ENCODE assay signal across 7 cellular contexts in genomic region chr5:149961186-149961685, GRCh38. TPM values are rescaled to one million over a fixed set of nuclear protein-coding genes. Genes with fewer than 3 reads are reported as not detected.
DNase-seq lines count a peak whose midpoint lies in the region; ATAC-seq and TF ChIP-seq lines count a peak whose summit lies in the region.

No MANE protein-coding gene starts in this region.

- no peak overlapping the region for H3T11ph ChIP-seq in H9 (ENCODE audit: low read length)

- H3K4me1 ChIP-seq in H9 (ENCODE audit: insufficient read depth, low read length) = peaks cover 2% of the 10 kb centered on the region; the same call in 1 of the 2 replicates
- no peaks in the 10 kb centered on the region for H3K4me1 ChIP-seq in right cardiac atrium (ENCODE audit: control insufficient read depth, insufficient read depth, low read length)
- H3K4me1 ChIP-seq in skeletal muscle tissue (ENCODE audit: control insufficient read depth in 3 of 3, insufficient read depth in 3 of 3, low read length in 3 of 3) = peaks cover 12 to 13% (median 13%) of the 10 kb centered on the region in 3 donors

- H3K27me3 ChIP-seq in H9 (ENCODE audit: insufficient read depth, low read length) = no peaks in the 10 kb centered on the region; the same call in 1 of the 2 replicates
- H3K27me3 ChIP-seq in right cardiac atrium (ENCODE audit: control insufficient read depth, insufficient read depth) = no peaks in the 10 kb centered on the region
- no peaks in the 10 kb centered on the region for H3K27me3 ChIP-seq in skeletal muscle tissue (ENCODE audit: control insufficient read depth in 3 of 3, insufficient read depth in 3 of 3, low read length in 3 of 3)

- H4K91ac ChIP-seq in H9 (ENCODE audit: insufficient read length, low read depth, low read length) = no peak overlapping the region

- H2BK12ac ChIP-seq in H9 (ENCODE audit: insufficient read length, low read depth, low read length) = no peak overlapping the region

- no peak overlapping the region for H2BK120ac ChIP-seq in H9 (ENCODE audit: low read depth, low read length, poor library complexity, severe bottlenecking)

- no peaks in the 10 kb centered on the region for H3K36me3 ChIP-seq in skeletal muscle tissue (ENCODE audit: control insufficient read depth in 3 of 3, insufficient read depth in 3 of 3, low read length in 3 of 3)

- no peaks in the 10 kb centered on the region for H3K9me3 Mint-ChIP-seq in H9
- H3K9me3 Mint-ChIP-seq in T-helper 2 cell treated with Interferon-gamma antibody and Interleukin-4, amounts not matched to agents 5 μg/mL and 100 μg/mL, for 36 hours = no peaks in the 10 kb centered on the region

- peak overlapping the region; percentile 85 to 95 for H3K4me3 Mint-ChIP-seq in H9
- peak overlapping the region; percentile 88 for H3K4me3 Mint-ChIP-seq in T-helper 2 cell treated with Interferon-gamma antibody and Interleukin-4, amounts not matched to agents 5 μg/mL and 100 μg/mL, for 36 hours

- no peak overlapping the region for H3K14ac ChIP-seq in H9 (ENCODE audit: insufficient read depth, low read length)

- H3K9me3 ChIP-seq in H9 (ENCODE audit: control insufficient read depth, low read depth, low read length) (no peaks in the 10 kb centered on the region), right cardiac atrium (ENCODE audit: control insufficient read depth, low read length) (no peaks in the 10 kb centered on the region), skeletal muscle tissue (ENCODE audit: control insufficient read depth in 3 of 3, low read length in 3 of 3) (no peaks in the 10 kb centered on the region)

- no peak overlapping the region for H3K9ac ChIP-seq in H9 (ENCODE audit: extremely low read depth, insufficient read length, low read length)
- peak overlapping the region; percentile 70 to 84 (median 79) for H3K9ac ChIP-seq in skeletal muscle tissue (ENCODE audit: low read depth in 1 of 3, low read length in 3 of 3)

- peak overlapping the region; percentile 58 for H3K4me2 ChIP-seq in H9 (ENCODE audit: insufficient read depth, insufficient read length, low read length)

- H3K18ac ChIP-seq in H9 (ENCODE audit: insufficient read length, low read depth, low read length) = no peak overlapping the region

- intact Hi-C loops in right cardiac atrium (cut with DNase I) = loop anchor here in 1 of 4 donors (10.0 kb wide), 1 partner anchor 126 kb away; no protein-coding TSS in a partner anchor

- H2AK5ac ChIP-seq in H9 (ENCODE audit: insufficient read length, low read length) = no peak overlapping the region

- H3K23me2 ChIP-seq in H9 (ENCODE audit: insufficient read length, low read depth, low read length, poor library complexity, severe bottlenecking) = peaks cover 5% of the 10 kb centered on the region

- H3K4me3 ChIP-seq in right cardiac atrium (ENCODE audit: low read length) (peak overlapping the region; percentile 41), skeletal muscle tissue (ENCODE audit: low read length in 3 of 3) (peak overlapping the region; percentile 75 to 83 (median 76))

- no peak overlapping the region for H3K56ac ChIP-seq in H9 (ENCODE audit: insufficient read length, low read depth, low read length)

- H3K27ac Mint-ChIP-seq in H9 = no peak overlapping the region
- peak overlapping the region; percentile 6 for H3K27ac Mint-ChIP-seq in T-helper 2 cell treated with Interferon-gamma antibody and Interleukin-4, amounts not matched to agents 5 μg/mL and 100 μg/mL, for 36 hours

- H2AFZ ChIP-seq in H9 (ENCODE audit: low read length) = no peak overlapping the region

- no peak overlapping the region for H3K4ac ChIP-seq in H9 (ENCODE audit: low read depth, low read length)

- no peak overlapping the region for H4K5ac ChIP-seq in H9 (ENCODE audit: insufficient read length, low read depth, low read length)

- no peak overlapping the region for H4K8ac ChIP-seq in H9 (replicated peaks; ENCODE audit: insufficient read length, low read depth, low read length)

- ATAC-seq in right cardiac atrium (no peak), HG02642 (IDR thresholded peaks at IDR 0.05; ENCODE audit: poor library complexity, unreplicated experiment) (no peak), omental fat pad (ENCODE audit: low FRiP score) (no peak)

- no peaks in the 10 kb centered on the region for H4K20me1 ChIP-seq in H9 (ENCODE audit: control insufficient read depth, insufficient read depth, insufficient read length)

- H2BK15ac ChIP-seq in H9 (ENCODE audit: low read depth, low read length) = no peak overlapping the region

- no CpG with 5 or more reads among the region's 23 CpGs for WGBS in H9 (ENCODE audit: extremely low coverage, insufficient read length, low lambda C conversion rate)
- WGBS in right cardiac atrium = 14% methylated on average over 23 of the region's 23 CpGs

- H3K23ac ChIP-seq in H9 (ENCODE audit: insufficient read length, low read depth, low read length) = no peak overlapping the region

- peaks cover 13 to 16% of the 10 kb centered on the region in 2 experiments for H3K4me1 Mint-ChIP-seq in H9
- peaks cover 21% of the 10 kb centered on the region for H3K4me1 Mint-ChIP-seq in T-helper 2 cell treated with Interferon-gamma antibody and Interleukin-4, amounts not matched to agents 5 μg/mL and 100 μg/mL, for 36 hours (ENCODE audit: low read depth)

- DNase-seq in H9 (no peak), right cardiac atrium (no peak), omental fat pad (ENCODE audit: low spot score) (no peak), SIG-M5 treated with dmso at 0.1 percent for 504 hours (lab: John Stamatoyannopoulos, UW; ENCODE audit: unreplicated experiment) (no peak)
- no peak for DNase-seq in T-helper 2 cell treated with Interferon-gamma antibody and Interleukin-4, amounts not matched to agents 5 μg/mL and 100 μg/mL, for 36 hours (ENCODE audit: low spot score)

- no peak overlapping the region for H3K27ac ChIP-seq in H9 (ENCODE audit: insufficient read length, low read depth, low read length)
- H3K27ac ChIP-seq in right cardiac atrium (ENCODE audit: low read length) = no peak overlapping the region
- peak overlapping the region; percentile 88 for H3K27ac ChIP-seq in skeletal muscle tissue (ENCODE audit: low read depth, low read length)

- peaks cover 0 to 2% (median 0%) of the 10 kb centered on the region in 3 experiments; a peak in 1 of 7 replicates for H3K36me3 Mint-ChIP-seq in H9 (ENCODE audit: insufficient read depth in 1 of 3, low read depth in 3 of 3)
- H3K36me3 Mint-ChIP-seq in T-helper 2 cell treated with Interferon-gamma antibody and Interleukin-4, amounts not matched to agents 5 μg/mL and 100 μg/mL, for 36 hours (ENCODE audit: low read depth) = no peaks in the 10 kb centered on the region

- no peak overlapping the region for H2BK20ac ChIP-seq in H9 (ENCODE audit: low read depth, low read length, poor library complexity, severe bottlenecking)

- peaks cover 9% of the 10 kb centered on the region for H3K27me3 Mint-ChIP-seq in H9 (ENCODE audit: low read depth)
- peaks cover 2% of the 10 kb centered on the region for H3K27me3 Mint-ChIP-seq in T-helper 2 cell treated with Interferon-gamma antibody and Interleukin-4, amounts not matched to agents 5 μg/mL and 100 μg/mL, for 36 hours (ENCODE audit: low read depth)

- no peaks in the 10 kb centered on the region for H3K79me1 ChIP-seq in H9 (ENCODE audit: insufficient read depth, low read depth, low read length, poor library complexity, severe bottlenecking)

- H2BK5ac ChIP-seq in H9 (ENCODE audit: insufficient read length, low read length) = no peak overlapping the region

- no peak for TF ChIP-seq CTCF in H9 (conservative IDR thresholded peaks at IDR 0.05)
- TF ChIP-seq CTCF in omental fat pad (IDR thresholded peaks at IDR 0.05) = no peak

- no peaks in the 10 kb centered on the region for H3K79me2 ChIP-seq in H9 (ENCODE audit: insufficient read depth, low read length)

RNA-seq across cellular contexts. Expression of gene SLC26A2, which starts 0.7 kb away (rescaled TPM):
- 5.9 and 6.1 TPM in 2 replicates for total RNA-seq in H9 (2021)
- 10 to 100 TPM in 1 of 4 donors, 1 to 10 TPM in 3; 5.1 to 10.4 (median 6.5) TPM for total RNA-seq in right cardiac atrium
- 2.2 TPM for polyA plus RNA-seq in right cardiac atrium
- total RNA-seq in skeletal muscle tissue = 14.6 TPM
- total RNA-seq in omental fat pad = 10 to 100 TPM; 14.8 to 21.8 (median 16.6) TPM

RNA-seq across cellular contexts. Expression of gene PDE6A, which starts 16.6 kb away (rescaled TPM):
- total RNA-seq in H9 (2021) = not detected in 2 replicates
- under 1 TPM in 2 of 4 donors, not detected in 2; 0.06 to 0.11 TPM for total RNA-seq in right cardiac atrium
- polyA plus RNA-seq in right cardiac atrium = 0.07 TPM
- total RNA-seq in skeletal muscle tissue = not detected
- total RNA-seq in omental fat pad = not detected

RNA-seq across cellular contexts. Expression of gene TIGD6, which starts 39.2 kb away (rescaled TPM):
- 1.2 and 1.8 TPM in 2 replicates for total RNA-seq in H9 (2021)
- 1 to 10 TPM; 2.9 to 3.2 (median 3.2) TPM for total RNA-seq in right cardiac atrium
- 3.2 TPM for polyA plus RNA-seq in right cardiac atrium
- 6.3 TPM for total RNA-seq in skeletal muscle tissue
- total RNA-seq in omental fat pad = 1 to 10 TPM; 3.1 to 4.9 (median 3.8) TPM

RNA-seq across cellular contexts. Expression of gene HMGXB3, which starts 39.3 kb away (rescaled TPM):
- total RNA-seq in H9 (2021) (23.8 and 26.9 TPM in 2 replicates), right cardiac atrium (10 to 100 TPM; 14.2 to 19.6 (median 14.9) TPM), skeletal muscle tissue (14.1 TPM), omental fat pad (10 to 100 TPM; 31.6 to 63.8 (median 37.9) TPM)
- 9.3 TPM for polyA plus RNA-seq in right cardiac atrium
